Comparison of ENCODE assay signal across 17 cellular contexts in the genomic region with DNA sequence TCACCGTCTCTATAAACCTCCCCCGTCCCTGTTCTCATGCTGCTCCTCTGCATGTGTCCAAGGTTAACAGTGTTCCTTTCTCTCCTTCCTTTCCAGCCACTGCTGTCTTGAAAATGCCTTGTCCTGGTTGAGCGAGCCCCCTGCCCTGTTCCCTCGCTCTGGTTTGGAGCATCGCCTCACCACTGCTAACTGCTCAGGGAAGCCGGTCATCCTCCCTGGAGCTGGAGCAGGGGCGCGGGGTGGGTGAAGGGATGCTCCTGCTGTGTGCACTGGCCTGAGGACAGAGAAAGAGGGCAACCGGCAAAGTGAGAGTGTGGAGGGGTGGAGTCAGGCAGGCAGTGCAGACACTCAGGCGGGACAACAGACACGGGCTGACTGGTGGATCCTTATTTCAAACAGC. TPM values are rescaled to one million over a fixed set of nuclear protein-coding genes. Genes with fewer than 3 reads are reported as not detected.
A peak's percentile ranks its signal among the peaks of the same experiment; 100 is the strongest.
DNase-seq lines count a peak whose midpoint lies in the region; TF ChIP-seq lines count a peak whose summit lies in the region.
"Had no signal": no experiment of that assay in that cellular context is flagged by ENCODE, and none has a peak within 500 bp of the region (broad histone marks: within the 10 kb centered on the region; RNA-seq: fewer than 3 reads in every experiment).

No MANE protein-coding gene starts in this region.

- H3K9me3 ChIP-seq in HEK293 (ENCODE audit: control insufficient read depth, insufficient read depth, low read depth, low read length) (no peaks in the 10 kb centered on the region), MG63 (no peaks in the 10 kb centered on the region)
- H3K9me3 ChIP-seq: A549 had no signal

- H3K27me3 Mint-ChIP-seq in nephron progenitor cell (ENCODE audit: low read depth, poor library complexity) (peaks cover 13% of the 10 kb centered on the region), osteocyte (ENCODE audit: unreplicated experiment) (peaks cover 26% of the 10 kb centered on the region), Calu3 (ENCODE audit: unreplicated experiment) (peaks cover 50% of the 10 kb centered on the region)

- H3K36me3 Mint-ChIP-seq in nephron progenitor cell (ENCODE audit: low read depth) (no peaks in the 10 kb centered on the region), osteocyte (ENCODE audit: unreplicated experiment) (no peaks in the 10 kb centered on the region), Calu3 (ENCODE audit: insufficient read depth, unreplicated experiment) (no peaks in the 10 kb centered on the region)
- H3K36me3 Mint-ChIP-seq: CD8-positive, alpha-beta memory T cell had no signal

- H3K9me3 Mint-ChIP-seq in nephron progenitor cell (no peaks in the 10 kb centered on the region), osteocyte (ENCODE audit: unreplicated experiment) (peaks cover 7% of the 10 kb centered on the region), Calu3 (ENCODE audit: low read depth, unreplicated experiment) (peaks cover 3% of the 10 kb centered on the region)
- H3K9me3 Mint-ChIP-seq: CD8-positive, alpha-beta memory T cell had no signal

- peaks cover 32% of the 10 kb centered on the region for H3K4me1 Mint-ChIP-seq in nephron progenitor cell
- no peaks in the 10 kb centered on the region for H3K4me1 Mint-ChIP-seq in osteocyte (ENCODE audit: unreplicated experiment)
- no peaks in the 10 kb centered on the region for H3K4me1 Mint-ChIP-seq in Calu3 (ENCODE audit: low read depth, unreplicated experiment)
- H3K4me1 Mint-ChIP-seq: CD8-positive, alpha-beta memory T cell had no signal

- H3K4me1 ChIP-seq in HEK293 (ENCODE audit: control insufficient read depth, insufficient read depth, low read length) = peaks cover 3% of the 10 kb centered on the region; the same call in 1 of the 2 replicates

- no peak overlapping the region for H3K27ac ChIP-seq in HEK293 (ENCODE audit: extremely low read depth, low read depth, low read length)
- peak overlapping the region; percentile 35 for H3K27ac ChIP-seq in angular gyrus (ENCODE audit: low read depth, low read length)
- H3K27ac ChIP-seq: A549 had no signal

- no peaks in the 10 kb centered on the region; the same call in 1 of the 2 replicates for H3K27me3 ChIP-seq in MG63

- POLR2A ChIA-PET in HEK293 (lab: Yijun Ruan, JAX) = no interaction called here

- H3K27ac Mint-ChIP-seq in nephron progenitor cell (peak overlapping the region; percentile 6), osteocyte (ENCODE audit: unreplicated experiment) (no peak overlapping the region), Calu3 (ENCODE audit: unreplicated experiment) (no peak overlapping the region)

- intact Hi-C loops in Calu3 (cut with micrococcal nuclease; ENCODE audit: unreplicated experiment) = no loop called here

- no peak overlapping the region for H3K4me3 ChIP-seq in HEK293 (ENCODE audit: low read depth, low read length)
- H3K4me3 ChIP-seq in MG63 = no peak overlapping the region
- H3K4me3 ChIP-seq: A549 had no signal

- TF ChIP-seq CTCF in HEK293 (tag by site-specific recombination; IDR thresholded peaks at IDR 0.05) = no peak
- TF ChIP-seq CTCF in nephron progenitor cell (IDR thresholded peaks at IDR 0.05) = no peak
- TF ChIP-seq CTCF in osteocyte (IDR thresholded peaks at IDR 0.05) = no peak
- no peak for TF ChIP-seq CTCF in Calu3 (IDR thresholded peaks at IDR 0.05; ENCODE audit: unreplicated experiment)

- H3K36me3 ChIP-seq in HEK293 (ENCODE audit: control insufficient read depth in 2 of 2, insufficient read depth in 1 of 2, low read length in 2 of 2) = no peaks in the 10 kb centered on the region
- no peaks in the 10 kb centered on the region for H3K36me3 ChIP-seq in MG63

- CTCF ChIA-PET in HEK293 (lab: Yijun Ruan, JAX) = interaction anchor here (0.9 kb wide), 1 partner anchor 91 kb away, joined by 3 read pairs; no protein-coding TSS in a partner anchor
- CTCF ChIA-PET in Calu3 (lab: Charles Lee) = no interaction called here

- BruUV-seq in Calu3 (replicated peaks; lab: Mats Ljungman, UMichigan) = no TSS peak

- H3K4me3 Mint-ChIP-seq in nephron progenitor cell (peak overlapping the region; percentile 47), osteocyte (ENCODE audit: unreplicated experiment) (no peak overlapping the region), Calu3 (ENCODE audit: low read depth, unreplicated experiment) (no peak overlapping the region)
- H3K4me3 Mint-ChIP-seq: CD8-positive, alpha-beta memory T cell had no signal

- DNase-seq in ELF-1 (ENCODE audit: low read depth, low spot score) (peak; percentile 30), nephron progenitor cell (peak; percentile 61), MG63 (no peak), osteocyte (ENCODE audit: extremely low spot score, unreplicated experiment) (no peak), Calu3 (no peak)
- DNase-seq: CD8-positive, alpha-beta memory T cell; DMS79; KBM-7; NCI-H1694 treated with DMSO at 0.1 percent for 48 hours; NCI-H2107; NCI-H226; NCI-H524; SIG-M5 had no signal

TF ChIP-seq in HEK293, 187 proteins besides CTCF, POLR2A, EP300 and RAD21:
- TF ChIP-seq ZNF10 (tag by site-specific recombination; IDR thresholded peaks at IDR 0.05) (no peak), ZNF350 (tag by site-specific recombination; IDR thresholded peaks at IDR 0.05) (no peak), ZNF311 (tag by site-specific recombination; IDR thresholded peaks at IDR 0.05; ENCODE audit: borderline replicate concordance) (no peak), ZNF266 (tag by site-specific recombination; IDR thresholded peaks at IDR 0.05; ENCODE audit: low read depth) (no peak), ZNF791 (tag by site-specific recombination; IDR thresholded peaks at IDR 0.05) (no peak), ZIC2 (tag by site-specific recombination; IDR thresholded peaks at IDR 0.05) (peak; percentile 62), ZNF223 (tag by site-specific recombination; IDR thresholded peaks at IDR 0.05) (no peak)
- TF ChIP-seq, protein P1, sequence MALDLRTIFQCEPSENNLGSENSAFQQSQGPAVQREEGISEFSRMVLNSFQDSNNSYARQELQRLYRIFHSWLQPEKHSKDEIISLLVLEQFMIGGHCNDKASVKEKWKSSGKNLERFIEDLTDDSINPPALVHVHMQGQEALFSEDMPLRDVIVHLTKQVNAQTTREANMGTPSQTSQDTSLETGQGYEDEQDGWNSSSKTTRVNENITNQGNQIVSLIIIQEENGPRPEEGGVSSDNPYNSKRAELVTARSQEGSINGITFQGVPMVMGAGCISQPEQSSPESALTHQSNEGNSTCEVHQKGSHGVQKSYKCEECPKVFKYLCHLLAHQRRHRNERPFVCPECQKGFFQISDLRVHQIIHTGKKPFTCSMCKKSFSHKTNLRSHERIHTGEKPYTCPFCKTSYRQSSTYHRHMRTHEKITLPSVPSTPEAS (tag by site-specific recombination; IDR thresholded peaks at IDR 0.05) = no peak

RNA-seq across cellular contexts. Expression of a gene that starts 19.4 kb away (rescaled TPM):
- total RNA-seq in MG63 (2014; rRNA removed; shearing (Covaris generic); ENCODE audit: low replicate concordance) = not detected in 2 replicates
- not detected in 2 replicates for total RNA-seq in osteocyte
- not detected in 2 replicates for total RNA-seq in Calu3 (2022)
- total RNA-seq: CD8-positive, alpha-beta memory T cell; HepG2 had no signal

Comparison
In these comparisons a context has a peak if more than half of its experiments do, and no peak if none do; other contexts are left out.
1. DNase-seq: peak in ELF-1 (single experiment) and nephron progenitor cell (single experiment); none in MG63 (single experiment), osteocyte (single experiment) and Calu3 (single experiment).